10 cellular contexts compared by ENCODE assay signal in the genomic region with DNA sequence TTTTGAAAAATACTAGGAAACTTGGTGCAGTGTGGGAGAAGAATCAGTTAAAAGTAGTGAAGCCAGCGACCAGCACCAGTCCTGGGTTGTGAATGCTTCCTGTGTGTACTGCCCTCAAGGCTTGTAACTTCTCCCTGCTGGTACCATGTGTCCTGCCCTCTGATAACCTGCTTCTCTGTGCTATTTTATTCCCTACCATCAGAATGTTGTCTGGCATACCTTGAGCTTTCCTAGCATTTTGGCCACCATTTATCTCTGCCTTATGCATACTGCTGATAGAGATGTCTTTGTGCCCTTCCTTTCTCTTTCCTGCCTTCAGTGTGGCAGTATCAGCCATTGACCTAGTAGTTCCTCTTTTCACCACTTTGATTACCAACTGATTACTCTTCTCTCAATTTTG. TPM values are rescaled to one million over a fixed set of nuclear protein-coding genes. Genes with fewer than 3 reads are reported as not detected.
DNase-seq lines count a peak whose midpoint lies in the region; FAIRE-seq and TF ChIP-seq lines count a peak whose summit lies in the region.
"Had no signal": no experiment of that assay in that cellular context is flagged by ENCODE, and none has a peak within 500 bp of the region (broad histone marks: within the 10 kb centered on the region; RNA-seq: fewer than 3 reads in every experiment).

No MANE protein-coding gene starts in this region.

- peaks cover 78% of the 10 kb centered on the region for H3K36me3 Mint-ChIP-seq in activated T-cell treated with anti-CD3 and anti-CD28 coated beads, Interleukin-2, amount 50 U/mL, for 24 hours (ENCODE audit: low read depth)

- peak overlapping the region; percentile 100 for H3K27ac Mint-ChIP-seq in activated T-cell treated with anti-CD3 and anti-CD28 coated beads, Interleukin-2, amount 50 U/mL, for 24 hours

- H4K5ac ChIP-seq in H1 (ENCODE audit: insufficient read length, low read depth, low read length): no peak overlapping the region

- no peak for TF ChIP-seq RAD21 in H1 (IDR thresholded peaks at IDR 0.05 in 1 of 2, conservative IDR thresholded peaks at IDR 0.05 in 1 of 2; ENCODE audit: low read depth in 2 of 2, low read length in 2 of 2)

- H3K27me3 ChIP-seq in H1 (replicated peaks in 1 of 4; ENCODE audit: control insufficient read depth in 3 of 4, extremely low read depth in 1 of 4, insufficient read depth in 3 of 4, low read length in 3 of 4) (no peaks in the 10 kb centered on the region), smooth muscle cell (ENCODE audit: low read depth) (no peaks in the 10 kb centered on the region)
- H3K27me3 ChIP-seq: esophagus muscularis mucosa had no signal

- H2BK120ac ChIP-seq in H1 (replicated peaks; ENCODE audit: low read depth, low read length): no peak overlapping the region

- H2AFZ ChIP-seq in H1 (ENCODE audit: low read length) (no peak overlapping the region), smooth muscle cell (ENCODE audit: low read depth) (no peak overlapping the region)

- no peak overlapping the region for H3K4ac ChIP-seq in H1 (replicated peaks; ENCODE audit: insufficient read length, low read depth, low read length)

- no peak for DNase-seq in activated T-cell treated with anti-CD3 and anti-CD28 coated beads, Interleukin-2, amount 50 U/mL, for 24 hours
- no peak for DNase-seq in activated T-cell treated with anti-CD3 and anti-CD28 coated beads, Interleukin-2, amount 50 U/mL, for 48 hours
- DNase-seq in H1 (ENCODE audit: low read depth in 1 of 2, low spot score in 2 of 2) (no peak), smooth muscle cell (lab: John Stamatoyannopoulos, UW; ENCODE audit: unreplicated experiment) (no peak), nucleus accumbens (lab: John Stamatoyannopoulos, UW) (no peak), T-helper 9 cell (no peak), NCI-H82 (lab: John Stamatoyannopoulos, UW) (no peak)
- DNase-seq: retina had no signal

- H3K36me3 ChIP-seq in H1 (ENCODE audit: control insufficient read depth in 2 of 4, insufficient read depth in 4 of 4, low read length in 3 of 4) (peaks cover 0 to 9% (median 0%) of the 10 kb centered on the region in 4 experiments; a peak in 1 of 8 replicates), smooth muscle cell (ENCODE audit: low read depth) (peaks cover 5% of the 10 kb centered on the region)

- H2AK5ac ChIP-seq in H1 (ENCODE audit: low read depth, low read length): no peak overlapping the region

- H3K4me1 ChIP-seq in H1 (replicated peaks in 1 of 4; ENCODE audit: control insufficient read depth in 3 of 4, insufficient read depth in 4 of 4, low read length in 3 of 4): no peaks in the 10 kb centered on the region; a peak in 2 of 7 replicates
- H3K4me1 ChIP-seq in smooth muscle cell (ENCODE audit: low read depth): peaks cover 22% of the 10 kb centered on the region

- no peak overlapping the region for H3K56ac ChIP-seq in H1 (replicated peaks; ENCODE audit: insufficient read length, low read depth, low read length)

- H3K9me3 Mint-ChIP-seq in activated T-cell treated with anti-CD3 and anti-CD28 coated beads, Interleukin-2, amount 50 U/mL, for 24 hours: no peaks in the 10 kb centered on the region

- H3K79me2 ChIP-seq in H1 (ENCODE audit: control insufficient read depth in 1 of 2, insufficient read depth in 2 of 2, low read length in 2 of 2): peaks cover 14 to 72% of the 10 kb centered on the region in 2 experiments; a peak in 3 of 4 replicates
- H3K79me2 ChIP-seq in smooth muscle cell (ENCODE audit: low read depth): peaks cover 86% of the 10 kb centered on the region

- H3K27ac ChIP-seq in H1 (ENCODE audit: low read depth, low read length) (no peak overlapping the region), smooth muscle cell (ENCODE audit: low read depth) (no peak overlapping the region)
- H3K27ac ChIP-seq: esophagus muscularis mucosa had no signal

- peak overlapping the region; percentile 98 for H3K4me3 Mint-ChIP-seq in activated T-cell treated with anti-CD3 and anti-CD28 coated beads, Interleukin-2, amount 50 U/mL, for 24 hours

- H3K4me3 ChIP-seq in H1 (ENCODE audit: extremely low read depth in 1 of 4, insufficient read depth in 2 of 4, low read depth in 3 of 4, low read length in 4 of 4) (0 out of 8 replicates have a peak overlapping the region, but pooled peaks of 1 of the 4 experiments have one; percentile 92), smooth muscle cell (no peak overlapping the region)

- no peak overlapping the region for H4K91ac ChIP-seq in H1 (replicated peaks; ENCODE audit: insufficient read length, low read length)

- H4K20me1 ChIP-seq in H1 (replicated peaks in 1 of 2; ENCODE audit: control insufficient read depth in 1 of 2, insufficient read depth in 2 of 2, low read length in 2 of 2) (no peaks in the 10 kb centered on the region), smooth muscle cell (ENCODE audit: low read depth) (peaks cover under 1% of the 10 kb centered on the region)

- TF ChIP-seq EP300 in H1 (IDR thresholded peaks at IDR 0.05; ENCODE audit: borderline replicate concordance in 1 of 2, low read depth in 2 of 2, low read length in 2 of 2): no peak

- H3K79me1 ChIP-seq in H1 (ENCODE audit: low read depth, low read length): no peaks in the 10 kb centered on the region

- CTCF ChIA-PET in H1 (lab: Charles Lee; ENCODE audit: partially characterized antibody): no interaction called here

- no peak overlapping the region for H3K23ac ChIP-seq in H1 (ENCODE audit: insufficient read length)

- H3K27me3 Mint-ChIP-seq in activated T-cell treated with anti-CD3 and anti-CD28 coated beads, Interleukin-2, amount 50 U/mL, for 24 hours: no peaks in the 10 kb centered on the region

- peaks cover 11% of the 10 kb centered on the region for H3K23me2 ChIP-seq in H1 (ENCODE audit: low read depth, low read length)

- no peak overlapping the region for H2BK20ac ChIP-seq in H1 (ENCODE audit: low read length)

- no peak overlapping the region for H2BK5ac ChIP-seq in H1 (ENCODE audit: low read depth, low read length)

- peak overlapping the region in 1 of 4 experiments; percentile 38; a peak in 2 of 7 replicates for H3K9ac ChIP-seq in H1 (replicated peaks in 1 of 4; ENCODE audit: extremely low read depth in 1 of 4, low read depth in 3 of 4, low read length in 3 of 4)
- peak overlapping the region; percentile 27 for H3K9ac ChIP-seq in smooth muscle cell (ENCODE audit: low read depth)

- FAIRE-seq in H1 (lab: Jason Lieb, UNC): no peak

- 100% methylated on average over 1 of the region's 1 CpG; no CpG with 5 or more reads in 1 of the 2 experiments for WGBS in H1 (ENCODE audit: extremely low coverage in 1 of 2, insufficient coverage in 1 of 2, insufficient read length in 1 of 2, insufficient replicate concordance in 2 of 2, low coverage in 1 of 2, low lambda C conversion rate in 2 of 2, missing lambda C conversion rate in 1 of 2), 2 experiments
- WGBS in smooth muscle cell (ENCODE audit: low lambda C conversion rate): 67% methylated on average over 1 of the region's 1 CpG

- H3K4me2 ChIP-seq in H1 (ENCODE audit: insufficient read depth in 1 of 2, low read depth in 2 of 2, low read length in 2 of 2): peak overlapping the region; percentile 1 to 89; a peak in 2 of 4 replicates
- peak overlapping the region; percentile 100 for H3K4me2 ChIP-seq in smooth muscle cell

- peaks cover 67% of the 10 kb centered on the region for H3K4me1 Mint-ChIP-seq in activated T-cell treated with anti-CD3 and anti-CD28 coated beads, Interleukin-2, amount 50 U/mL, for 24 hours (ENCODE audit: low read depth)

- no peak overlapping the region for H2BK15ac ChIP-seq in H1 (ENCODE audit: low read length)

- H3K14ac ChIP-seq in H1 (ENCODE audit: insufficient read length): no peak overlapping the region

- TF ChIP-seq CTCF in H1 (IDR thresholded peaks at IDR 0.05; ENCODE audit: control extremely low read depth in 1 of 3, insufficient read depth in 1 of 3, low read depth in 1 of 3, low read length in 3 of 3): no peak
- no peak for TF ChIP-seq CTCF in smooth muscle cell (IDR thresholded peaks at IDR 0.05; ENCODE audit: borderline replicate concordance, insufficient read depth, poor library complexity, severe bottlenecking)

- no peaks in the 10 kb centered on the region for H3F3A ChIP-seq in smooth muscle cell (ENCODE audit: low read depth)

- H3K9me3 ChIP-seq in H1 (ENCODE audit: insufficient read depth in 2 of 2, low read depth in 1 of 2, low read length in 1 of 2): no peaks in the 10 kb centered on the region
- H3K9me3 ChIP-seq in smooth muscle cell (replicated peaks; ENCODE audit: low read depth): no peaks in the 10 kb centered on the region
- H3K9me3 ChIP-seq: esophagus muscularis mucosa had no signal

- H3K18ac ChIP-seq in H1 (ENCODE audit: extremely low read depth, low read length): no peak overlapping the region

- no peak; a peak in 1 of 3 replicates for TF ChIP-seq POLR2A in H1 (IDR thresholded peaks at IDR 0.05; ENCODE audit: control extremely low read depth in 1 of 2, low read depth in 2 of 2, low read length in 2 of 2)

- POLR2A ChIA-PET in H1 (lab: Charles Lee; ENCODE audit: partially characterized antibody): no interaction called here

- no peak overlapping the region for H2BK12ac ChIP-seq in H1 (ENCODE audit: low read depth, low read length)

- no peak overlapping the region for H4K8ac ChIP-seq in H1 (ENCODE audit: extremely low read depth, insufficient read depth, low read length)

RNA-seq across cellular contexts. Expression of a gene that starts 2.0 kb away (rescaled TPM):
- 39.3 TPM for polyA plus RNA-seq in PFSK-1 (2012; ENCODE audit: insufficient read length, low read depth)
- 26.3 and 28.0 TPM in 2 replicates for total RNA-seq in H1 (2021; fragmentation: NEBNext Ultra II Directional; extraction: Animal tissue kit (Norgen Biotek cat#: 25700))
- polyA plus RNA-seq in H1 (2011; rRNA removed) (9.1 and 9.3 TPM in 2 replicates), smooth muscle cell (22.0 and 28.3 TPM in 2 replicates)
- polyA plus RNA-seq in H1 (2011; cell fraction: cytosol; rRNA removed): 13.2 TPM
- polyA plus RNA-seq in H1 (2011; cell fraction: nucleus; rRNA removed): 17.3 TPM
- polyA plus RNA-seq in H1 (2012, experiment 1 of 2): 12.8 to 22.2 TPM (median 16.6 TPM) in 4 replicates
- 1.7 TPM for polyA plus RNA-seq in H1 (2012, experiment 2 of 2)
- polyA plus RNA-seq in H1 (2013, experiment 1 of 2): 16.9 TPM
- polyA plus RNA-seq in H1 (2013, experiment 2 of 2): 16.1 TPM
- polyA minus RNA-seq in H1 (2011; rRNA and poly(A)+ RNA removed): 21.8 and 34.5 TPM in 2 replicates
- polyA minus RNA-seq in H1 (2011; cell fraction: cytosol; rRNA and poly(A)+ RNA removed): 17.3 TPM
- polyA minus RNA-seq in H1 (2011; cell fraction: nucleus; rRNA and poly(A)+ RNA removed): 35.7 TPM
- total RNA-seq in smooth muscle cell: 47.2 and 47.8 TPM in 2 replicates

RNA-seq across cellular contexts. Expression of a gene that starts 2.4 kb away (rescaled TPM):
- polyA plus RNA-seq in PFSK-1 (2012; ENCODE audit: insufficient read length, low read depth): 5.7 TPM
- total RNA-seq in H1 (2021; fragmentation: NEBNext Ultra II Directional; extraction: Animal tissue kit (Norgen Biotek cat#: 25700)): 16.7 and 18.5 TPM in 2 replicates
- polyA plus RNA-seq in H1 (2011; rRNA removed): 3.9 and 5.0 TPM in 2 replicates
- polyA plus RNA-seq in H1 (2011; cell fraction: cytosol; rRNA removed): 7.9 TPM
- 4.8 TPM for polyA plus RNA-seq in H1 (2011; cell fraction: nucleus; rRNA removed)
- polyA plus RNA-seq in H1 (2012, experiment 1 of 2): 7.5 to 12.8 TPM (median 10.5 TPM) in 4 replicates
- 0.72 TPM for polyA plus RNA-seq in H1 (2012, experiment 2 of 2)
- 8.1 TPM for polyA plus RNA-seq in H1 (2013, experiment 1 of 2)
- polyA plus RNA-seq in H1 (2013, experiment 2 of 2): 7.4 TPM
- polyA minus RNA-seq in H1 (2011; rRNA and poly(A)+ RNA removed): 20.2 and 23.0 TPM in 2 replicates
- polyA minus RNA-seq in H1 (2011; cell fraction: cytosol; rRNA and poly(A)+ RNA removed): 11.0 TPM
- polyA minus RNA-seq in H1 (2011; cell fraction: nucleus; rRNA and poly(A)+ RNA removed): 19.3 TPM
- 13.1 and 20.2 TPM in 2 replicates for total RNA-seq in smooth muscle cell
- polyA plus RNA-seq in smooth muscle cell: 5.5 and 7.4 TPM in 2 replicates

RNA-seq across cellular contexts. Expression of a gene that starts 58.3 kb away (rescaled TPM):
- not detected for polyA plus RNA-seq in PFSK-1 (2012; ENCODE audit: insufficient read length, low read depth)
- total RNA-seq in H1 (2021; fragmentation: NEBNext Ultra II Directional; extraction: Animal tissue kit (Norgen Biotek cat#: 25700)): not detected in 2 replicates
- polyA plus RNA-seq in H1 (2011; rRNA removed) (0.41 TPM in 1 of 2 replicates, not detected in the other), smooth muscle cell (1.2 and 1.4 TPM in 2 replicates)
- polyA plus RNA-seq in H1 (2011; cell fraction: cytosol; rRNA removed): 0.21 TPM
- 0.43 TPM for polyA plus RNA-seq in H1 (2011; cell fraction: nucleus; rRNA removed)
- polyA plus RNA-seq in H1 (2012, experiment 1 of 2): 0.32 to 0.37 TPM in 2 of 4 replicates, not detected in the others
- polyA plus RNA-seq in H1 (2012, experiment 2 of 2): 0.84 TPM
- polyA plus RNA-seq in H1 (2013, experiment 1 of 2): not detected
- not detected for polyA plus RNA-seq in H1 (2013, experiment 2 of 2)
- not detected in 2 replicates for polyA minus RNA-seq in H1 (2011; rRNA and poly(A)+ RNA removed)
- not detected for polyA minus RNA-seq in H1 (2011; cell fraction: cytosol; rRNA and poly(A)+ RNA removed)
- polyA minus RNA-seq in H1 (2011; cell fraction: nucleus; rRNA and poly(A)+ RNA removed): not detected
- total RNA-seq in smooth muscle cell: not detected in 2 replicates
